ENCODE assay signal across 27 cellular contexts in the genomic region with DNA sequence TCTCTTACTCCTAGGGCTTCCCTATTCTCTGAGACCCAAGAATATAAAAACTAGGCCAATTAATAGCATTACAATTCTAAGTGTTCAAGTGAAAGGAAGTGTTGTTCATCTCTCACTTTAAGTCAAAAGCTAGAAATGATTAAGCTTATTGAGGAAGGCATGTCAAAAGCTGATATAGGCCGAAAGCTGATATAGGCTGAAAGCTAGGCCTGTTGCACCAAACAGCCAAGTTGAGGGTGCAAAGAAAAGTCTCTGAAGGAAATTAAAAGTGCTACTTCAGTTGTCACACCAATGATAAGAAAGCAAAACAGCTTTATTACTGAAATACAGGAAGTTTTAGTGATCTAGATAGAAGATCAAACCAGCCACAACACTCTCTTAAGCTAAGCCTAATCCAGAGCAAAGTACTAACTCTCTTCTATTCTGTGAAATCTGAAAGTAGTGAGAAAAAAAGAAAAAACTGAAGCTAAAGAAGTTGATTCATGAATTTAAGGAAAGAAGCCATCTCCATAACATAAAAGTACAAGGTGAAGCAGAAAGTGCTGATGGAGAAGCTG.
"Had no signal": no experiment of that assay in that cellular context is flagged by ENCODE, and none has a peak within 500 bp of the region (broad histone marks: within the 10 kb centered on the region; RNA-seq: fewer than 3 reads in every experiment).

No MANE protein-coding gene starts in this region.

- H3K4me3 Mint-ChIP-seq: activated naive CD8-positive, alpha-beta T cell treated with anti-CD3 and anti-CD28 coated beads for 36 hours; activated T-helper 1 cell treated with anti-CD3 and anti-CD28 coated beads, Interleukin-12 subunit alpha, Interleukin-12 subunit beta, Interleukin-2, Interleukin-4 antibody, amounts not matched to agents 30 ng/mL and 10 ng/mL and 1 ng/mL, durations not matched to agents 14 hours and 24 hours and 36 hours; memory B cell; naive thymus-derived CD4-positive, alpha-beta T cell had no signal

- ATAC-seq: body of pancreas; foreskin keratinocyte; heart left ventricle; naive thymus-derived CD4-positive, alpha-beta T cell had no signal

- H3K4me1 Mint-ChIP-seq: memory B cell had no signal

- DNase-seq: activated CD4-positive, alpha-beta T cell treated with anti-CD3 and anti-CD28 coated beads, Interleukin-2, amount 50 U/mL, for 4 hours; activated gamma-delta T cell; activated naive CD8-positive, alpha-beta T cell treated with anti-CD3 and anti-CD28 coated beads for 36 hours; adrenal gland; aorta; body of pancreas; dermis blood vessel endothelial cell; effector CD4-positive, alpha-beta T cell; foreskin keratinocyte; heart left ventricle; midbrain; naive thymus-derived CD4-positive, alpha-beta T cell; ovary; retina; sigmoid colon; small intestine; stimulated activated CD4-positive, alpha-beta T cell treated with anti-CD3 and anti-CD28 coated beads, Interleukin-1b, Interleukin-23, amount 100 ng/mL, for 48 hours; stimulated activated naive CD4-positive, alpha-beta T cell treated with Interleukin-2 at 50 U/mL for 16 hours; T1000; testis; transverse colon; uterus; WERI-Rb-1 had no signal

- H3K9me3 ChIP-seq: adrenal gland, body of pancreas, esophagus muscularis mucosa, heart left ventricle, ovary, prostate gland, sigmoid colon, testis, transverse colon, uterus had no signal

- H3K27me3 Mint-ChIP-seq: activated naive CD8-positive, alpha-beta T cell treated with anti-CD3 and anti-CD28 coated beads for 36 hours had no signal

- H3K9me3 Mint-ChIP-seq: activated naive CD8-positive, alpha-beta T cell treated with anti-CD3 and anti-CD28 coated beads for 36 hours; activated T-helper 1 cell treated with anti-CD3 and anti-CD28 coated beads, Interleukin-12 subunit alpha, Interleukin-12 subunit beta, Interleukin-2, Interleukin-4 antibody, amounts not matched to agents 30 ng/mL and 10 ng/mL and 1 ng/mL, durations not matched to agents 14 hours and 24 hours and 36 hours; naive thymus-derived CD4-positive, alpha-beta T cell had no signal

- H3K27ac Mint-ChIP-seq: activated naive CD8-positive, alpha-beta T cell treated with anti-CD3 and anti-CD28 coated beads for 36 hours; activated T-helper 1 cell treated with anti-CD3 and anti-CD28 coated beads, Interleukin-12 subunit alpha, Interleukin-12 subunit beta, Interleukin-2, Interleukin-4 antibody, amounts not matched to agents 30 ng/mL and 10 ng/mL and 1 ng/mL, durations not matched to agents 14 hours and 24 hours and 36 hours; memory B cell had no signal

- H3K36me3 Mint-ChIP-seq: activated naive CD8-positive, alpha-beta T cell treated with anti-CD3 and anti-CD28 coated beads for 36 hours; memory B cell; naive thymus-derived CD4-positive, alpha-beta T cell had no signal
